In genomic region chr3:141379250-141379872, GRCh38 we compare ENCODE assay signal across 9 cellular contexts. TPM values are rescaled to one million over a fixed set of nuclear protein-coding genes. Genes with fewer than 3 reads are reported as not detected.
DNase-seq lines count a peak whose midpoint lies in the region; ATAC-seq, FAIRE-seq and TF ChIP-seq lines count a peak whose summit lies in the region.
"Had no signal": no experiment of that assay in that cellular context is flagged by ENCODE, and none has a peak within 500 bp of the region (broad histone marks: within the 10 kb centered on the region; RNA-seq: fewer than 3 reads in every experiment).

No MANE protein-coding gene starts in this region.

- TF ChIP-seq CTCF in OCI-LY1 (IDR thresholded peaks at IDR 0.05; ENCODE audit: low read length) = no peak

- H3K4me1 ChIP-seq in OCI-LY1 (ENCODE audit: insufficient read depth, low read length, severe bottlenecking) (peaks cover 83% of the 10 kb centered on the region), small intestine (ENCODE audit: control insufficient read depth in 2 of 2, insufficient read depth in 1 of 2, low read depth in 1 of 2, low read length in 1 of 2) (peaks cover 0 to 5% of the 10 kb centered on the region in 2 donors)

- H3K36me3 ChIP-seq in OCI-LY1 (ENCODE audit: insufficient read depth, low read length) (peaks cover 6% of the 10 kb centered on the region; the same call in 1 of the 2 replicates), small intestine (ENCODE audit: control insufficient read depth in 2 of 2, insufficient read depth in 2 of 2, low read length in 2 of 2) (peaks cover 0 to 2% of the 10 kb centered on the region in 2 donors)

- 78 to 88% (median 78%) methylated on average over 12 of the region's 12 CpGs for WGBS in small intestine, 3 donors

- H3K4me3 ChIP-seq in OCI-LY1 (ENCODE audit: low read depth, low read length, poor library complexity, severe bottlenecking) (no peak overlapping the region), small intestine (ENCODE audit: low read depth in 1 of 2, low read length in 2 of 2) (no peak overlapping the region)

- FAIRE-seq in small intestine (lab: Jason Lieb, UNC) = no peak
- FAIRE-seq: A204.1 had no signal

- peak; percentile 7 to 16 for DNase-seq in activated CD4-positive, alpha-beta T cell treated with anti-CD3 and anti-CD28 coated beads for 4 hours
- no peak for DNase-seq in activated CD4-positive, alpha-beta T cell treated with anti-CD3 and anti-CD28 coated beads for 1 hour
- DNase-seq in small intestine = peak; percentile 39
- DNase-seq in NCI-H524 treated with DMSO at 0.1 percent for 48 hours (lab: John Stamatoyannopoulos, UW) = no peak
- DNase-seq in SKM-1 treated with dmso at 0.1 percent for 144 hours (lab: John Stamatoyannopoulos, UW; ENCODE audit: unreplicated experiment) = no peak
- DNase-seq in cortex of kidney (lab: John Stamatoyannopoulos, UW) = no peak

- no peaks in the 10 kb centered on the region for H3K27me3 ChIP-seq in OCI-LY1 (ENCODE audit: insufficient read depth, low read length)
- H3K27me3 ChIP-seq in small intestine (ENCODE audit: control insufficient read depth in 2 of 2, insufficient read depth in 2 of 2, low read length in 2 of 2) = no peaks in the 10 kb centered on the region

- peak overlapping the region; percentile 41 for H3K4me2 ChIP-seq in OCI-LY1 (ENCODE audit: low read length)

- H3K79me2 ChIP-seq in OCI-LY1 (ENCODE audit: insufficient read depth, low read length) = no peaks in the 10 kb centered on the region

- peak; percentile 49 for ATAC-seq in HG02623 (IDR thresholded peaks at IDR 0.05; ENCODE audit: unreplicated experiment)

- H2AFZ ChIP-seq in OCI-LY1 (ENCODE audit: low read length) = no peak overlapping the region

- no peaks in the 10 kb centered on the region for H3K9me2 ChIP-seq in OCI-LY1 (ENCODE audit: low read depth, low read length)

- peak overlapping the region; percentile 45 for H3K9ac ChIP-seq in OCI-LY1 (ENCODE audit: low read length)

- peak overlapping the region; percentile 97 for H3K27ac ChIP-seq in OCI-LY1 (ENCODE audit: low read depth, low read length, poor library complexity, severe bottlenecking)
- peak overlapping the region; percentile 69 to 76 for H3K27ac ChIP-seq in small intestine (ENCODE audit: low read depth in 1 of 2, low read length in 1 of 2)

- H3K9me3 ChIP-seq in OCI-LY1 (ENCODE audit: low read length) (peaks cover 3% of the 10 kb centered on the region; the same call in 1 of the 2 replicates), small intestine (ENCODE audit: control insufficient read depth, low read depth) (no peaks in the 10 kb centered on the region)

- no peaks in the 10 kb centered on the region for H4K20me1 ChIP-seq in OCI-LY1 (ENCODE audit: insufficient read depth, low read length)

- H3F3A ChIP-seq in OCI-LY1 (ENCODE audit: insufficient read depth, low read length) = no peaks in the 10 kb centered on the region

RNA-seq across cellular contexts. Expression of gene ZBTB38, which starts 11.1 kb away (rescaled TPM):
- polyA plus RNA-seq in small intestine = 10 to 100 TPM; 11.9 to 24.9 (median 18.8) TPM

Comparison
In these comparisons a context has a peak if more than half of its experiments do, and no peak if none do; other contexts are left out.
1. DNase-seq: peak in activated CD4-positive, alpha-beta T cell treated with anti-CD3 and anti-CD28 coated beads for 4 hours (2 of 2) and small intestine (single experiment); none in activated CD4-positive, alpha-beta T cell treated with anti-CD3 and anti-CD28 coated beads for 1 hour (single experiment), NCI-H524 treated with DMSO at 0.1 percent for 48 hours (single experiment), SKM-1 treated with dmso at 0.1 percent for 144 hours (single experiment) and cortex of kidney (single experiment).